In genomic region chr16:55892821-55893220, GRCh38 we compare ENCODE assay signal across 43 cellular contexts. TPM values are rescaled to one million over a fixed set of nuclear protein-coding genes. Genes with fewer than 3 reads are reported as not detected.
"Had no signal": no experiment of that assay in that cellular context is flagged by ENCODE, and none has a peak within 500 bp of the region (broad histone marks: within the 10 kb centered on the region; RNA-seq: fewer than 3 reads in every experiment).

No MANE protein-coding gene starts in this region.

- H3K4me1 ChIP-seq: adrenal gland, ascending aorta, body of pancreas, breast epithelium had no signal

- H3K9me3 ChIP-seq: body of pancreas had no signal

- H3K36me3 ChIP-seq: adrenal gland, ascending aorta, brain microvascular endothelial cell, breast epithelium, cardiac muscle cell had no signal

- H3K4me3 ChIP-seq: adrenal gland, ascending aorta, body of pancreas, breast epithelium, cardiac muscle cell had no signal

- FAIRE-seq: astrocyte, bronchial epithelial cell had no signal

- H3K4me3 Mint-ChIP-seq: activated naive CD4-positive, alpha-beta T cell treated with anti-CD3 and anti-CD28 coated beads for 36 hours; activated naive CD4-positive, alpha-beta T cell treated with anti-CD3 and anti-CD28 coated beads, Interleukin-2, amount 10 ng/mL, durations not matched to agents 7 days and 5 days; activated naive CD4-positive, alpha-beta T cell treated with anti-CD3 and anti-CD28 coated beads, Interleukin-2, amount 50 U/mL, for 24 hours; activated naive CD8-positive, alpha-beta T cell; activated naive CD8-positive, alpha-beta T cell treated with anti-CD3 and anti-CD28 coated beads for 36 hours; activated naive CD8-positive, alpha-beta T cell treated with anti-CD3 and anti-CD28 coated beads, Interleukin-2, amount 10 ng/mL, durations not matched to agents 7 days and 5 days; activated naive CD8-positive, alpha-beta T cell treated with anti-CD3 and anti-CD28 coated beads, Interleukin-2, amount 50 U/mL, for 24 hours; activated T-cell treated with anti-CD3 and anti-CD28 coated beads, Interleukin-2, amount 50 U/mL, for 24 hours; activated T-cell treated with anti-CD3 and anti-CD28 coated beads, Interleukin-2, amount 50 U/mL, for 4 hours; activated T-cell treated with anti-CD3 and anti-CD28 coated beads, Interleukin-2, amount 50 U/mL, for 72 hours; activated T-helper 1 cell treated with anti-CD3 and anti-CD28 coated beads, Interleukin-12 subunit alpha, Interleukin-12 subunit beta, Interleukin-2, Interleukin-4 antibody, amounts not matched to agents 30 ng/mL and 10 ng/mL and 1 ng/mL, durations not matched to agents 14 hours and 24 hours and 36 hours; activated T-helper 17 cell treated with anti-CD3 and anti-CD28 coated beads, Interleukin-2, amount 50 U/mL, for 72 hours; brain; central memory CD8-positive, alpha-beta T cell had no signal

- H3K27me3 Mint-ChIP-seq: activated naive CD4-positive, alpha-beta T cell treated with anti-CD3 and anti-CD28 coated beads, Interleukin-2, amount 10 ng/mL, durations not matched to agents 7 days and 5 days; activated naive CD8-positive, alpha-beta T cell treated with anti-CD3 and anti-CD28 coated beads, Interleukin-2, amount 50 U/mL, for 24 hours had no signal

- H3K36me3 Mint-ChIP-seq: activated naive CD4-positive, alpha-beta T cell treated with anti-CD3 and anti-CD28 coated beads, Interleukin-2, amount 10 ng/mL, durations not matched to agents 7 days and 5 days; activated naive CD8-positive, alpha-beta T cell treated with anti-CD3 and anti-CD28 coated beads for 36 hours; activated naive CD8-positive, alpha-beta T cell treated with anti-CD3 and anti-CD28 coated beads, Interleukin-2, amount 10 ng/mL, durations not matched to agents 7 days and 5 days; brain had no signal

- ATAC-seq: activated naive CD4-positive, alpha-beta T cell treated with anti-CD3 and anti-CD28 coated beads, Interleukin-2, amount 50 U/mL, for 72 hours; activated naive CD8-positive, alpha-beta T cell treated with anti-CD3 and anti-CD28 coated beads, Interleukin-2, amount 50 U/mL, for 24 hours; activated T-cell treated with anti-CD3 and anti-CD28 coated beads, Interleukin-2, amount 50 U/mL, for 4 hours; activated T-cell treated with anti-CD3 and anti-CD28 coated beads, Interleukin-2, amount 50 U/mL, for 72 hours; activated T-helper 17 cell treated with anti-CD3 and anti-CD28 coated beads, Interleukin-2, amount 50 U/mL, for 72 hours; body of pancreas had no signal

- H3K27ac ChIP-seq: adrenal gland, ascending aorta, body of pancreas, brain microvascular endothelial cell, breast epithelium, cardiac muscle cell had no signal

- H3K4me1 Mint-ChIP-seq: activated naive CD4-positive, alpha-beta T cell treated with anti-CD3 and anti-CD28 coated beads, Interleukin-2, amount 10 ng/mL, durations not matched to agents 7 days and 5 days; activated naive CD4-positive, alpha-beta T cell treated with anti-CD3 and anti-CD28 coated beads, Interleukin-2, amount 50 U/mL, for 24 hours; activated naive CD8-positive, alpha-beta T cell treated with anti-CD3 and anti-CD28 coated beads for 36 hours; activated naive CD8-positive, alpha-beta T cell treated with anti-CD3 and anti-CD28 coated beads, Interleukin-2, amount 10 ng/mL, durations not matched to agents 7 days and 5 days; activated naive CD8-positive, alpha-beta T cell treated with anti-CD3 and anti-CD28 coated beads, Interleukin-2, amount 50 U/mL, for 24 hours; activated T-helper 17 cell treated with anti-CD3 and anti-CD28 coated beads, Interleukin-2, amount 50 U/mL, for 72 hours; brain; central memory CD8-positive, alpha-beta T cell had no signal

- DNase-seq: activated effector memory CD4-positive, alpha-beta T cell treated with anti-CD3 and anti-CD28 coated beads, Interleukin-2, amount 50 U/mL, for 16 hours; activated effector memory CD4-positive, alpha-beta T cell treated with Interleukin-2 at 50 U/mL for 16 hours; activated gamma-delta T cell; activated gamma-delta T cell treated with Interleukin-2 at 50 U/mL for 16 hours; activated naive CD4-positive, alpha-beta T cell; activated naive CD4-positive, alpha-beta T cell treated with anti-CD3 and anti-CD28 coated beads for 36 hours; activated naive CD4-positive, alpha-beta T cell treated with anti-CD3 and anti-CD28 coated beads, Interleukin-2, amount 10 ng/mL, durations not matched to agents 7 days and 5 days; activated naive CD4-positive, alpha-beta T cell treated with anti-CD3 and anti-CD28 coated beads, Interleukin-2, amount 50 U/mL, for 16 hours; activated naive CD4-positive, alpha-beta T cell treated with Interleukin-2 at 50 U/mL for 16 hours; activated naive CD8-positive, alpha-beta T cell treated with anti-CD3 and anti-CD28 coated beads for 36 hours; activated naive CD8-positive, alpha-beta T cell treated with anti-CD3 and anti-CD28 coated beads, Interleukin-2, amount 10 ng/mL, durations not matched to agents 7 days and 5 days; activated naive CD8-positive, alpha-beta T cell treated with anti-CD3 and anti-CD28 coated beads, Interleukin-2, amount 50 U/mL, for 24 hours; activated T-cell treated with anti-CD3 and anti-CD28 coated beads for 4 hours; activated T-cell treated with anti-CD3 and anti-CD28 coated beads, Interleukin-2, amount 50 U/mL, for 1 hour; activated T-cell treated with anti-CD3 and anti-CD28 coated beads, Interleukin-2, amount 50 U/mL, for 24 hours; activated T-cell treated with anti-CD3 and anti-CD28 coated beads, Interleukin-2, amount 50 U/mL, for 4 hours; activated T-cell treated with anti-CD3 and anti-CD28 coated beads, Interleukin-2, amount 50 U/mL, for 48 hours; activated T-cell treated with anti-CD3 and anti-CD28 coated beads, Interleukin-2, amount 50 U/mL, for 72 hours; adrenal gland; amniotic stem cell; amygdala; anterior cingulate cortex; body of pancreas; brain microvascular endothelial cell; caudate nucleus; central memory CD4-positive, alpha-beta T cell; cerebellar nuclear complex had no signal

- H3K27me3 ChIP-seq: adrenal gland, ascending aorta, body of pancreas, brain microvascular endothelial cell, breast epithelium, cardiac muscle cell had no signal

- H3K27ac Mint-ChIP-seq: activated naive CD4-positive, alpha-beta T cell treated with anti-CD3 and anti-CD28 coated beads for 36 hours; activated naive CD4-positive, alpha-beta T cell treated with anti-CD3 and anti-CD28 coated beads, Interleukin-2, amount 10 ng/mL, durations not matched to agents 7 days and 5 days; activated naive CD4-positive, alpha-beta T cell treated with anti-CD3 and anti-CD28 coated beads, Interleukin-2, amount 50 U/mL, for 24 hours; activated naive CD4-positive, alpha-beta T cell treated with anti-CD3 and anti-CD28 coated beads, Interleukin-2, amount 50 U/mL, for 72 hours; activated naive CD8-positive, alpha-beta T cell; activated naive CD8-positive, alpha-beta T cell treated with anti-CD3 and anti-CD28 coated beads for 36 hours; activated naive CD8-positive, alpha-beta T cell treated with anti-CD3 and anti-CD28 coated beads, Interleukin-2, amount 10 ng/mL, durations not matched to agents 7 days and 5 days; activated naive CD8-positive, alpha-beta T cell treated with anti-CD3 and anti-CD28 coated beads, Interleukin-2, amount 50 U/mL, for 24 hours; activated T-cell treated with anti-CD3 and anti-CD28 coated beads, Interleukin-2, amount 50 U/mL, for 24 hours; activated T-cell treated with anti-CD3 and anti-CD28 coated beads, Interleukin-2, amount 50 U/mL, for 72 hours; activated T-helper 1 cell treated with anti-CD3 and anti-CD28 coated beads, Interleukin-12 subunit alpha, Interleukin-12 subunit beta, Interleukin-2, Interleukin-4 antibody, amounts not matched to agents 30 ng/mL and 10 ng/mL and 1 ng/mL, durations not matched to agents 14 hours and 24 hours and 36 hours; activated T-helper 17 cell treated with anti-CD3 and anti-CD28 coated beads, Interleukin-2, amount 50 U/mL, for 72 hours; activated T-helper 2 cell treated with anti-CD3 and anti-CD28 coated beads, Interferon-gamma antibody, Interleukin-2, Interleukin-4, amounts not matched to agents 10 μg/mL and 5 μg/mL and 100 μg/mL, durations not matched to agents 14 hours and 24 hours and 36 hours; brain had no signal

RNA-seq across cellular contexts. Expression of gene CES5A, which starts 17.6 kb away (rescaled TPM):
- total RNA-seq: activated naive CD4-positive, alpha-beta T cell treated with anti-CD3 and anti-CD28 coated beads for 36 hours; activated naive CD4-positive, alpha-beta T cell treated with anti-CD3 and anti-CD28 coated beads, Interleukin-2, amount 50 U/mL, for 72 hours; activated naive CD8-positive, alpha-beta T cell treated with anti-CD3 and anti-CD28 coated beads for 36 hours; activated naive CD8-positive, alpha-beta T cell treated with anti-CD3 and anti-CD28 coated beads, Interleukin-2, amount 10 ng/mL, durations not matched to agents 7 days and 5 days; activated T-cell treated with anti-CD3 and anti-CD28 coated beads, Interleukin-2, amount 50 U/mL, for 4 hours; activated T-cell treated with anti-CD3 and anti-CD28 coated beads, Interleukin-2, amount 50 U/mL, for 72 hours; activated T-helper 1 cell treated with anti-CD3 and anti-CD28 coated beads, Interleukin-12 subunit alpha, Interleukin-12 subunit beta, Interleukin-2, Interleukin-4 antibody, amounts not matched to agents 30 ng/mL and 10 ng/mL and 1 ng/mL, durations not matched to agents 14 hours and 24 hours and 36 hours; activated T-helper 17 cell treated with anti-CD3 and anti-CD28 coated beads, Interleukin-2, amount 50 U/mL, for 72 hours; activated T-helper 2 cell treated with anti-CD3 and anti-CD28 coated beads, Interferon-gamma antibody, Interleukin-2, Interleukin-4, amounts not matched to agents 10 μg/mL and 5 μg/mL and 100 μg/mL, durations not matched to agents 14 hours and 24 hours and 36 hours; ascending aorta; astrocyte; body of pancreas; breast epithelium; bronchial epithelial cell; cardiac muscle cell; cardiac septum; chondrocyte had no signal
- polyA plus RNA-seq: adipose tissue, cardiac muscle cell had no signal

RNA-seq across cellular contexts. Expression of gene CES1, which starts 59.9 kb away (rescaled TPM):
- total RNA-seq: activated naive CD4-positive, alpha-beta T cell treated with anti-CD3 and anti-CD28 coated beads for 36 hours; activated naive CD4-positive, alpha-beta T cell treated with anti-CD3 and anti-CD28 coated beads, Interleukin-2, amount 50 U/mL, for 72 hours; activated naive CD8-positive, alpha-beta T cell treated with anti-CD3 and anti-CD28 coated beads for 36 hours; activated naive CD8-positive, alpha-beta T cell treated with anti-CD3 and anti-CD28 coated beads, Interleukin-2, amount 10 ng/mL, durations not matched to agents 7 days and 5 days; activated T-cell treated with anti-CD3 and anti-CD28 coated beads, Interleukin-2, amount 50 U/mL, for 72 hours; activated T-helper 1 cell treated with anti-CD3 and anti-CD28 coated beads, Interleukin-12 subunit alpha, Interleukin-12 subunit beta, Interleukin-2, Interleukin-4 antibody, amounts not matched to agents 30 ng/mL and 10 ng/mL and 1 ng/mL, durations not matched to agents 14 hours and 24 hours and 36 hours; activated T-helper 17 cell treated with anti-CD3 and anti-CD28 coated beads, Interleukin-2, amount 50 U/mL, for 72 hours; activated T-helper 2 cell treated with anti-CD3 and anti-CD28 coated beads, Interferon-gamma antibody, Interleukin-2, Interleukin-4, amounts not matched to agents 10 μg/mL and 5 μg/mL and 100 μg/mL, durations not matched to agents 14 hours and 24 hours and 36 hours; astrocyte; cardiac muscle cell; chondrocyte had no signal
- polyA plus RNA-seq: cardiac muscle cell had no signal
